Comparison of ENCODE assay signal across 1 cellular context in the genomic region with DNA sequence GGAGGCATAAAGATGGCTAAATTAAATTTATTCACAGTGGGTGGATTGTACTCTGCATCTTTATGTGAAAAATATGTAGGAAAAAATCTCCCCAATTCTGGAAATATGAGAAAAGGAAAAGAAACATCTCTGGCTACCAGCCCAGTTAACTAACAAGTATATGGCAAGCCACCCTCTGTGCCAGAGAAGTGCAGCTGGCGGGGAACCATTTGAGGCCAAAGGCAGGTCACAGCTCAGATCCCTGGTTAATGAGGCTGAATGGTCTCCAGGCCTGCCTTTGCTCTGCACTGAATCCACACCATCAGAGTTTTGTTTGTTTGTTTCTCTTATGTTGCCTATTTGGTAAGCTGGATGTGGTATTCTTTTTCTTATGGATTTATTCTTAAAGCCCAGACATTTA.
TF ChIP-seq lines count a peak whose summit lies in the region.

No MANE protein-coding gene starts in this region.

TF ChIP-seq in Ishikawa, 13 proteins besides CTCF, POLR2A, EP300 and RAD21 (continued from another document):
- no peak for TF ChIP-seq TAF1 (IDR thresholded peaks at IDR 0.05; ENCODE audit: low read depth)
- peak; percentile 79 for TF ChIP-seq TCF12 (IDR thresholded peaks at IDR 0.05; ENCODE audit: low read depth)
- TF ChIP-seq TEAD4 (IDR thresholded peaks at IDR 0.05): peak; percentile 64
